Comparison of ENCODE assay signal across 10 cellular contexts in genomic region chr14:81315344-81315743, GRCh38.
DNase-seq lines count a peak whose midpoint lies in the region; ATAC-seq and TF ChIP-seq lines count a peak whose summit lies in the region.
"Had no signal": no experiment of that assay in that cellular context is flagged by ENCODE, and none has a peak within 500 bp of the region (broad histone marks: within the 10 kb centered on the region; RNA-seq: fewer than 3 reads in every experiment).

No MANE protein-coding gene starts in this region.

- no peaks in the 10 kb centered on the region for H3K27me3 ChIP-seq in NT2/D1 (ENCODE audit: insufficient read depth, insufficient read length)
- H3K27me3 ChIP-seq in upper lobe of right lung = no peaks in the 10 kb centered on the region
- H3K27me3 ChIP-seq in adrenal gland = no peaks in the 10 kb centered on the region
- H3K27me3 ChIP-seq: BLaER1 treated with 17β-estradiol and CSF1 and Interleukin-3, amounts not matched to agents 10 nM and 100 nM had no signal

- no peak overlapping the region for H3K4me3 ChIP-seq in NT2/D1 (ENCODE audit: insufficient read length, low read depth)
- no peak overlapping the region for H3K4me3 ChIP-seq in upper lobe of right lung
- no peak overlapping the region for H3K4me3 ChIP-seq in adrenal gland
- H3K4me3 ChIP-seq: BLaER1 treated with 17β-estradiol and CSF1 and Interleukin-3, amounts not matched to agents 10 nM and 100 nM had no signal

- no peak for TF ChIP-seq CTCF in upper lobe of right lung (IDR thresholded peaks at IDR 0.05)
- TF ChIP-seq CTCF in adrenal gland (IDR thresholded peaks at IDR 0.05) = no peak

- ATAC-seq in upper lobe of right lung = no peak
- no peak for ATAC-seq in HG02870 (IDR thresholded peaks at IDR 0.05; ENCODE audit: unreplicated experiment)

- H3K9me3 ChIP-seq in NT2/D1 (ENCODE audit: insufficient read depth, low read length) (peaks cover 10% of the 10 kb centered on the region; the same call in 1 of the 2 replicates), upper lobe of right lung (no peaks in the 10 kb centered on the region), adrenal gland (replicated peaks in 1 of 3) (no peaks in the 10 kb centered on the region)

- peak; percentile 35 for DNase-seq in NCI-H1092 (lab: John Stamatoyannopoulos, UW)
- peak; percentile 70 for DNase-seq in NT2/D1 (ENCODE audit: low read depth, low spot score)
- peak; percentile 68 for DNase-seq in iPS DF 4.7 (ENCODE audit: extremely low read depth, low spot score)
- DNase-seq in renal cortical epithelial cell (ENCODE audit: low read depth) = peak; percentile 15
- no peak for DNase-seq in upper lobe of right lung
- DNase-seq in adrenal gland = no peak
- DNase-seq: stimulated activated CD4-positive, alpha-beta T cell treated with anti-CD3 and anti-CD28 coated beads, Interleukin-2, amount 100 ng/mL, for 24 hours; T-helper 9 cell had no signal

- H3K27ac ChIP-seq in upper lobe of right lung = no peak overlapping the region
- H3K27ac ChIP-seq in adrenal gland = no peak overlapping the region
- H3K27ac ChIP-seq: BLaER1 treated with 17β-estradiol and CSF1 and Interleukin-3, amounts not matched to agents 10 nM and 100 nM had no signal

- no peak for TF ChIP-seq POLR2A in adrenal gland (IDR thresholded peaks at IDR 0.05)

- WGBS in adrenal gland, 4 donors = 50 to 57% (median 56%) methylated on average over 5 of the region's 5 CpGs

- no peak overlapping the region for H3K9ac ChIP-seq in NT2/D1 (ENCODE audit: insufficient read length, low read depth)
- H3K9ac ChIP-seq: BLaER1 treated with 17β-estradiol and CSF1 and Interleukin-3, amounts not matched to agents 10 nM and 100 nM had no signal

- H3K36me3 ChIP-seq in NT2/D1 (ENCODE audit: insufficient read depth, insufficient read length, low read length) = peaks cover 7% of the 10 kb centered on the region
- no peaks in the 10 kb centered on the region for H3K36me3 ChIP-seq in upper lobe of right lung
- H3K36me3 ChIP-seq in adrenal gland (replicated peaks in 1 of 2) = no peaks in the 10 kb centered on the region
- H3K36me3 ChIP-seq: BLaER1 treated with 17β-estradiol and CSF1 and Interleukin-3, amounts not matched to agents 10 nM and 100 nM had no signal

- H3K4me1 ChIP-seq in NT2/D1 (ENCODE audit: insufficient read depth, insufficient read length) (no peaks in the 10 kb centered on the region), upper lobe of right lung (peaks cover 15% of the 10 kb centered on the region), adrenal gland (replicated peaks in 1 of 2) (no peaks in the 10 kb centered on the region)
- H3K4me1 ChIP-seq: BLaER1 treated with 17β-estradiol and CSF1 and Interleukin-3, amounts not matched to agents 10 nM and 100 nM had no signal

- intact Hi-C loops in upper lobe of right lung (cut with DNase I) = no loop called here
- intact Hi-C loops in adrenal gland (cut with DNase I) = no loop called here

Comparison
In these comparisons a context has a peak if more than half of its experiments do, and no peak if none do; other contexts are left out.
1. DNase-seq: peak in NCI-H1092 (single experiment), NT2/D1 (single experiment), iPS DF 4.7 (single experiment) and renal cortical epithelial cell (single experiment); none in upper lobe of right lung (single experiment) and adrenal gland (0 of 7).